ENCODE assay signal across 8 cellular contexts in genomic region chr11:62245271-62245753, GRCh38. TPM values are rescaled to one million over a fixed set of nuclear protein-coding genes. Genes with fewer than 3 reads are reported as not detected.
DNase-seq lines count a peak whose midpoint lies in the region; ATAC-seq and TF ChIP-seq lines count a peak whose summit lies in the region.

No MANE protein-coding gene starts in this region.

- ATAC-seq in sciatic nerve = no peak

- H3K4me1 ChIP-seq in BE2C = no peaks in the 10 kb centered on the region

- no peaks in the 10 kb centered on the region for H3K9me3 Mint-ChIP-seq in HFFc6

- no peak overlapping the region for H3K27ac Mint-ChIP-seq in HFFc6

- no peak overlapping the region for H3K4me3 ChIP-seq in BE2C (ENCODE audit: low read depth, low read length)
- H3K4me3 ChIP-seq in dorsolateral prefrontal cortex = no peak overlapping the region

- H3K36me3 Mint-ChIP-seq in HFFc6 (ENCODE audit: low read depth) = no peaks in the 10 kb centered on the region

- H3K9me3 ChIP-seq in BE2C = no peaks in the 10 kb centered on the region

- DNase-seq in BE2C (peak; percentile 10), HFFc6 (peak; percentile 4), UCSD-AML1 (lab: John Stamatoyannopoulos, UW; ENCODE audit: unreplicated experiment) (peak; percentile 54), kidney tubule cell (ENCODE audit: low spot score) (peak; percentile 54), dorsolateral prefrontal cortex (no peak), GOT3 (lab: John Stamatoyannopoulos, UW) (no peak), sciatic nerve (ENCODE audit: low spot score) (no peak)
- no peak for DNase-seq in NK-92 treated with Interleukin-12 subunit alpha and Interleukin-12 subunit beta, amount 100 ng/mL, for 24 hours (lab: John Stamatoyannopoulos, UW)

- H3K27me3 ChIP-seq in BE2C = no peaks in the 10 kb centered on the region
- H3K27me3 ChIP-seq in dorsolateral prefrontal cortex = peaks cover 0 to 29% (median 0%) of the 10 kb centered on the region in 45 donors

- H3K4me3 Mint-ChIP-seq in HFFc6 = no peak overlapping the region

- peaks cover 6% of the 10 kb centered on the region for H3K27me3 Mint-ChIP-seq in HFFc6 (ENCODE audit: insufficient read depth)

- intact Hi-C loops in dorsolateral prefrontal cortex (cut with DNase I) (no loop called here), sciatic nerve (cut with DNase I) (loop anchor here (10.0 kb wide), 1 partner anchor 49 kb away; the partner anchor contains the start of gene SCGB1D4)

- no peak overlapping the region for H3K27ac ChIP-seq in dorsolateral prefrontal cortex

- H3K4me1 Mint-ChIP-seq in HFFc6 (ENCODE audit: low read depth) = no peaks in the 10 kb centered on the region

- no peaks in the 10 kb centered on the region for H3K36me3 ChIP-seq in BE2C

- TF ChIP-seq CTCF in BE2C (IDR thresholded peaks at IDR 0.05; ENCODE audit: low read depth, low read length) (peak; percentile 26; the same call in 1 of the 2 replicates), HFFc6 (IDR thresholded peaks at IDR 0.05) (0 out of 2 replicates have a peak, but pooled peaks have one; percentile 8), dorsolateral prefrontal cortex (IDR thresholded peaks at IDR 0.05 in 54 of 56, conservative IDR thresholded peaks at IDR 0.05 in 2 of 56; ENCODE audit: low read depth in 1 of 56, partially characterized antibody in 56 of 56) (peak in 10 of 56 donors; percentile 8 to 49 (median 18))

RNA-seq across cellular contexts. Expression of gene SCGB1D2, which starts 3.3 kb away (rescaled TPM):
- not detected for polyA plus RNA-seq in BE2C (2012; ENCODE audit: insufficient read depth, insufficient read length, low read depth)
- total RNA-seq in HFFc6 (2021; fragmentation: NEBNext Ultra II Directional; extraction: Animal tissue kit (Norgen Biotek cat#: 25700)) = not detected
- 1 to 10 TPM in 49 of 120 experiments, under 1 TPM in 1, not detected in 70; 0.72 to 7.2 (median 1.9) TPM for total RNA-seq in dorsolateral prefrontal cortex
- not detected for total RNA-seq in sciatic nerve

RNA-seq across cellular contexts. Expression of gene SCGB2A2, which starts 24.6 kb away (rescaled TPM):
- polyA plus RNA-seq in BE2C (2012; ENCODE audit: insufficient read depth, insufficient read length, low read depth) = not detected
- total RNA-seq in HFFc6 (2021; fragmentation: NEBNext Ultra II Directional; extraction: Animal tissue kit (Norgen Biotek cat#: 25700)) = not detected
- total RNA-seq in dorsolateral prefrontal cortex = not detected
- total RNA-seq in sciatic nerve = not detected

RNA-seq across cellular contexts. Expression of gene SCGB2A1, which starts 36.8 kb away (rescaled TPM):
- polyA plus RNA-seq in BE2C (2012; ENCODE audit: insufficient read depth, insufficient read length, low read depth) = not detected
- total RNA-seq in HFFc6 (2021; fragmentation: NEBNext Ultra II Directional; extraction: Animal tissue kit (Norgen Biotek cat#: 25700)) = not detected
- total RNA-seq in dorsolateral prefrontal cortex (under 1 TPM in 1 of 120 experiments, not detected in 119; 0.98 TPM), sciatic nerve (not detected)

RNA-seq across cellular contexts. Expression of gene SCGB1D4, which starts 53.6 kb away (rescaled TPM):
- not detected for polyA plus RNA-seq in BE2C (2012; ENCODE audit: insufficient read depth, insufficient read length, low read depth)
- not detected for total RNA-seq in HFFc6 (2021; fragmentation: NEBNext Ultra II Directional; extraction: Animal tissue kit (Norgen Biotek cat#: 25700))
- not detected for total RNA-seq in dorsolateral prefrontal cortex
- total RNA-seq in sciatic nerve = not detected

RNA-seq across cellular contexts. Expression of gene SCGB1D1, which starts 55.3 kb away (rescaled TPM):
- not detected for polyA plus RNA-seq in BE2C (2012; ENCODE audit: insufficient read depth, insufficient read length, low read depth)
- total RNA-seq in HFFc6 (2021; fragmentation: NEBNext Ultra II Directional; extraction: Animal tissue kit (Norgen Biotek cat#: 25700)) = not detected
- not detected for total RNA-seq in dorsolateral prefrontal cortex
- not detected for total RNA-seq in sciatic nerve

Comparison
In these comparisons a context has a peak if more than half of its experiments do, and no peak if none do; other contexts are left out.
1. DNase-seq: peak in BE2C (single experiment), HFFc6 (single experiment), UCSD-AML1 (single experiment) and kidney tubule cell (single experiment); none in dorsolateral prefrontal cortex (0 of 10), GOT3 (single experiment), NK-92 treated with Interleukin-12 subunit alpha and Interleukin-12 subunit beta, amount 100 ng/mL, for 24 hours (single experiment) and sciatic nerve (single experiment).